12 cellular contexts compared by ENCODE assay signal in the genomic region with DNA sequence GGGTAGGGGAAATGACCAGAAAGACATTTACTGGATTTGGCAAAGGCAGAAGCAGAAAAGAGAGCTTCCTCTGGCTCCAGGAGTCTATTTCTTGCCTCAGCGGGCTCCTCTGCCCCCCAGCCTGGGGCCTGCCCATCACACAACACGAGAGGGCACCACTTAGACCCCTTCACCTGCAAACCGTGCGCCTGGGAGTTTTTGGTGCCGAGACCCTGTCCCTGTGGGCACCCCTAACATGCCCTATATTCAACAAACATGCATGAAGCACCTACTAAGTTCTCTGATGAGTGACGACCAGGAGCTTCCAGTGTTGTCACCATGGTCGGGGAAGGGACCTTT. TPM values are rescaled to one million over a fixed set of nuclear protein-coding genes. Genes with fewer than 3 reads are reported as not detected.
A peak's percentile ranks its signal among the peaks of the same experiment; 100 is the strongest.
DNase-seq lines count a peak whose midpoint lies in the region; ATAC-seq and TF ChIP-seq lines count a peak whose summit lies in the region.
"Had no signal": no experiment of that assay in that cellular context is flagged by ENCODE, and none has a peak within 500 bp of the region (broad histone marks: within the 10 kb centered on the region; RNA-seq: fewer than 3 reads in every experiment).

No MANE protein-coding gene starts in this region.

- H4K20me1 ChIP-seq in BLaER1 treated with 17β-estradiol and CSF1 and Interleukin-3, amounts not matched to agents 10 nM and 100 nM = peaks cover 6 to 100% (median 100%) of the 10 kb centered on the region in 11 experiments; a peak in 20 of 22 replicates
- no peaks in the 10 kb centered on the region for H4K20me1 ChIP-seq in fibroblast of lung (ENCODE audit: control insufficient read depth, extremely low read depth, insufficient read depth, low read length)

- no peaks in the 10 kb centered on the region for H3K27me3 Mint-ChIP-seq in T-cell
- H3K27me3 Mint-ChIP-seq: IgD-negative memory B cell had no signal

- H3K36me3 ChIP-seq in BLaER1 treated with 17β-estradiol and CSF1 and Interleukin-3, amounts not matched to agents 10 nM and 100 nM = peaks cover 0 to 99% (median 58%) of the 10 kb centered on the region in 11 experiments; a peak in 19 of 22 replicates
- H3K36me3 ChIP-seq in fibroblast of lung (ENCODE audit: control insufficient read depth, insufficient read depth, low read length) (peaks cover 2% of the 10 kb centered on the region), prostate gland (no peaks in the 10 kb centered on the region)
- H3K36me3 ChIP-seq: cardiac muscle cell had no signal

- no peak for TF ChIP-seq POLR2A in prostate gland (IDR thresholded peaks at IDR 0.05)

- POLR2A ChIA-PET in T-cell (lab: Charles Lee) = no interaction called here

- ATAC-seq in T-cell (replicated peaks in 1 of 4) (no peak), GM18517 (IDR thresholded peaks at IDR 0.05; ENCODE audit: unreplicated experiment) (no peak)
- ATAC-seq in activated naive CD4-positive, alpha-beta T cell treated with anti-CD3 and anti-CD28 coated beads, Interleukin-2, amount 50 U/mL, for 72 hours = no peak

- H3K4me3 ChIP-seq in BLaER1 treated with 17β-estradiol and CSF1 and Interleukin-3, amounts not matched to agents 10 nM and 100 nM = no peak overlapping the region
- H3K4me3 ChIP-seq in fibroblast of lung (replicated peaks in 1 of 4; ENCODE audit: control extremely low read depth in 1 of 4, insufficient read depth in 1 of 4, low read depth in 3 of 4, low read length in 4 of 4) (no peak overlapping the region), prostate gland (no peak overlapping the region)
- H3K4me3 ChIP-seq: cardiac muscle cell had no signal

- no peaks in the 10 kb centered on the region for H3K9me3 ChIP-seq in BLaER1 treated with 17β-estradiol and CSF1 and Interleukin-3, amounts not matched to agents 10 nM and 100 nM (replicated peaks in 1 of 11)
- no peaks in the 10 kb centered on the region for H3K9me3 ChIP-seq in fibroblast of lung (ENCODE audit: control insufficient read depth, insufficient read depth, low read depth, low read length)
- H3K9me3 ChIP-seq in prostate gland = no peaks in the 10 kb centered on the region

- H3K4me3 Mint-ChIP-seq in T-cell = peak overlapping the region in 1 of 3 donors; percentile 45

- H3K4me2 ChIP-seq in BLaER1 treated with 17β-estradiol and CSF1 and Interleukin-3, amounts not matched to agents 10 nM and 100 nM = peak overlapping the region in 7 of 11 experiments; percentile 8 to 95 (median 90); a peak in 11 of 22 replicates
- peak overlapping the region; percentile 48 for H3K4me2 ChIP-seq in fibroblast of lung (ENCODE audit: extremely low read depth, insufficient read depth, low read length)

- TF ChIP-seq CTCF in fibroblast of lung (conservative IDR thresholded peaks at IDR 0.05 in 1 of 2, IDR thresholded peaks at IDR 0.05 in 1 of 2; ENCODE audit: low read depth in 1 of 2, low read length in 2 of 2) (no peak), prostate gland (IDR thresholded peaks at IDR 0.05) (no peak)

- peak overlapping the region in 4 of 11 experiments; percentile 18 to 67 (median 34); a peak in 3 of 22 replicates for H3K9ac ChIP-seq in BLaER1 treated with 17β-estradiol and CSF1 and Interleukin-3, amounts not matched to agents 10 nM and 100 nM
- no peak overlapping the region for H3K9ac ChIP-seq in fibroblast of lung (ENCODE audit: insufficient read depth, low read length)

- DNase-seq in T-cell = no peak
- DNase-seq in fibroblast of lung (ENCODE audit: low read depth in 2 of 2) = no peak
- no peak for DNase-seq in prostate gland (ENCODE audit: low spot score)
- no peak for DNase-seq in islet precursor cell
- no peak for DNase-seq in activated naive CD4-positive, alpha-beta T cell treated with anti-CD3 and anti-CD28 coated beads, Interleukin-2, amount 50 U/mL, for 72 hours (ENCODE audit: low spot score in 2 of 2)
- DNase-seq in T1000 (lab: John Stamatoyannopoulos, UW) = no peak
- DNase-seq: NCI-H1694; NK-92 treated with Interleukin-12 subunit alpha and Interleukin-12 subunit beta, amount 100 ng/mL, for 24 hours had no signal

- no peaks in the 10 kb centered on the region for H3K27me3 ChIP-seq in BLaER1 treated with 17β-estradiol and CSF1 and Interleukin-3, amounts not matched to agents 10 nM and 100 nM
- H3K27me3 ChIP-seq in fibroblast of lung (ENCODE audit: control insufficient read depth, insufficient read depth, low read length) (no peaks in the 10 kb centered on the region), prostate gland (replicated peaks; ENCODE audit: insufficient read depth) (no peaks in the 10 kb centered on the region)
- H3K27me3 ChIP-seq: cardiac muscle cell had no signal

- CTCF ChIA-PET in T-cell (lab: Charles Lee) = no interaction called here

- peak overlapping the region; percentile 78 to 85 for H3K27ac Mint-ChIP-seq in T-cell
- H3K27ac Mint-ChIP-seq in activated naive CD4-positive, alpha-beta T cell treated with anti-CD3 and anti-CD28 coated beads, Interleukin-2, amount 50 U/mL, for 72 hours = peak overlapping the region in 1 of 2 donors; percentile 34
- H3K27ac Mint-ChIP-seq: IgD-negative memory B cell had no signal

- 41% methylated on average over 7 of the region's 7 CpGs for WGBS in prostate gland

- peaks cover 4% of the 10 kb centered on the region for H3K79me2 ChIP-seq in fibroblast of lung (ENCODE audit: control insufficient read depth, insufficient read depth, low read length)

- intact Hi-C loops in prostate gland (cut with DNase I) = no loop called here

- peaks cover 87 to 91% (median 87%) of the 10 kb centered on the region in 3 donors for H3K4me1 Mint-ChIP-seq in T-cell

- peaks cover 11% of the 10 kb centered on the region for H3K36me3 Mint-ChIP-seq in T-cell
- no peaks in the 10 kb centered on the region for H3K36me3 Mint-ChIP-seq in activated naive CD4-positive, alpha-beta T cell treated with anti-CD3 and anti-CD28 coated beads, Interleukin-2, amount 50 U/mL, for 72 hours

- peak overlapping the region in 4 of 11 experiments; percentile 15 to 56 (median 46); a peak in 8 of 22 replicates for H3K27ac ChIP-seq in BLaER1 treated with 17β-estradiol and CSF1 and Interleukin-3, amounts not matched to agents 10 nM and 100 nM
- peak overlapping the region; percentile 18 for H3K27ac ChIP-seq in fibroblast of lung (ENCODE audit: insufficient read depth, low read length)
- peak overlapping the region; percentile 91 to 96 for H3K27ac ChIP-seq in prostate gland
- H3K27ac ChIP-seq: cardiac muscle cell had no signal

- H3K4me1 ChIP-seq in BLaER1 treated with 17β-estradiol and CSF1 and Interleukin-3, amounts not matched to agents 10 nM and 100 nM = peaks cover 20 to 100% (median 75%) of the 10 kb centered on the region in 10 experiments
- peaks cover 58% of the 10 kb centered on the region for H3K4me1 ChIP-seq in fibroblast of lung (ENCODE audit: control insufficient read depth, extremely low read depth, insufficient read depth, low read length)
- H3K4me1 ChIP-seq in prostate gland (replicated peaks) = peaks cover 53% of the 10 kb centered on the region

- H3K9me3 Mint-ChIP-seq in T-cell = no peaks in the 10 kb centered on the region
- no peaks in the 10 kb centered on the region for H3K9me3 Mint-ChIP-seq in activated naive CD4-positive, alpha-beta T cell treated with anti-CD3 and anti-CD28 coated beads, Interleukin-2, amount 50 U/mL, for 72 hours
- H3K9me3 Mint-ChIP-seq: IgD-negative memory B cell had no signal

- H2AFZ ChIP-seq in fibroblast of lung (ENCODE audit: low read length) = no peak overlapping the region

RNA-seq across cellular contexts. Expression of a gene that starts 18.8 kb away (rescaled TPM):
- total RNA-seq in T-cell (10 to 100 TPM; 76.0 to 87.9 (median 80.8) TPM), fibroblast of lung (12.8 and 21.0 TPM in 2 replicates), prostate gland (10 to 100 TPM; 70.1 to 80.7 TPM)
- polyA plus RNA-seq in fibroblast of lung = 14.5 and 22.7 TPM in 2 replicates
- polyA plus RNA-seq in fibroblast of lung (2012) = 6.8 and 14.9 TPM in 2 replicates
- polyA minus RNA-seq in fibroblast of lung (ENCODE audit: low replicate concordance) = 58.6 and 102 TPM in 2 replicates
- total RNA-seq in activated naive CD4-positive, alpha-beta T cell treated with anti-CD3 and anti-CD28 coated beads, Interleukin-2, amount 50 U/mL, for 72 hours = 1 to 10 TPM; 6.7 to 8.5 TPM
